8 cellular contexts compared by ENCODE assay signal in the genomic region with DNA sequence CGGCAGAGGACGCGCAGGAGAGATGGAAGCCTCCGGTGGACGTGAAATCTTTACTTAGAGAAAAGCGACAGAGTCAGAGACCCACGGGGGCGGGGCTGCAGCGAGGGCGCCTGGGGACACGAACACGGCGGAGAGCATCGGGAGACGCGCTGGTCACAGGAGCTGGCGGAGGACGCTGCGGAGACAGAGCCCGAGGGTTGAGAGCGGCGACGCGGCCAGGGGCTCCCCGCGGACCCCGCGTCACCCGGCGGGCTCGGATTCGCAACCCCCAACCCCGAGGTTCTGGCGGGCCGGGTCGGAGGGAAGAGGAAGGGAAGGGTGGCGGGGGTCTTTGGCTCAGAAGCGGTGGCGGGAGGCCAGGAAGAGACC. TPM values are rescaled to one million over a fixed set of nuclear protein-coding genes. Genes with fewer than 3 reads are reported as not detected.
A peak's percentile ranks its signal among the peaks of the same experiment; 100 is the strongest.
DNase-seq lines count a peak whose midpoint lies in the region; ATAC-seq lines count a peak whose summit lies in the region.

No MANE protein-coding gene starts in this region.

- H3K4me1 ChIP-seq in iPS-18a (ENCODE audit: control insufficient read depth, low read depth, low read length), result no peaks in the 10 kb centered on the region
- H3K4me1 ChIP-seq in subcutaneous abdominal adipose tissue (ENCODE audit: control insufficient read depth in 5 of 5, insufficient read depth in 5 of 5, low read length in 5 of 5), result peaks cover 0 to 21% (median 18%) of the 10 kb centered on the region in 5 donors

- no peak overlapping the region for H3K9ac ChIP-seq in iPS-18a (ENCODE audit: low read length)
- no peak overlapping the region for H3K9ac ChIP-seq in subcutaneous abdominal adipose tissue (ENCODE audit: low read length in 5 of 5)

- H3K27me3 ChIP-seq in iPS-18a (ENCODE audit: control insufficient read depth, insufficient read depth, low read length) (peaks cover 55% of the 10 kb centered on the region), subcutaneous abdominal adipose tissue (ENCODE audit: control insufficient read depth in 5 of 5, insufficient read depth in 4 of 5, low read length in 5 of 5) (peaks cover 32 to 53% (median 42%) of the 10 kb centered on the region in 5 donors)

- H3K36me3 ChIP-seq in iPS-18a (ENCODE audit: control insufficient read depth, low read depth, low read length), result no peaks in the 10 kb centered on the region
- H3K36me3 ChIP-seq in subcutaneous abdominal adipose tissue (ENCODE audit: control insufficient read depth in 5 of 5, insufficient read depth in 5 of 5, low read length in 5 of 5), result no peaks in the 10 kb centered on the region

- peak overlapping the region; percentile 44 for H3K4me3 ChIP-seq in iPS-18a (ENCODE audit: low read length)
- H3K4me3 ChIP-seq in subcutaneous abdominal adipose tissue (ENCODE audit: low read depth in 1 of 5, low read length in 5 of 5), result peak overlapping the region in 4 of 5 donors; percentile 11 to 55 (median 32)

- CTCF ChIA-PET in activated CD4-positive, alpha-beta T cell treated with anti-CD3 and anti-CD28 coated beads, Interleukin-2, amount 10 ng/mL, durations not matched to agents 7 days and 5 days (lab: Charles Lee), result interaction anchor here (1.1 kb wide), 1 partner anchor 9 kb away, joined by 4 read pairs; no protein-coding TSS in a partner anchor

- H3K27ac Mint-ChIP-seq in activated CD4-positive, alpha-beta T cell treated with anti-CD3 and anti-CD28 coated beads, Interleukin-2, amount 10 ng/mL, durations not matched to agents 7 days and 5 days, result no peak overlapping the region
- no peak overlapping the region for H3K27ac Mint-ChIP-seq in activated naive CD8-positive, alpha-beta T cell

- H3K4me3 Mint-ChIP-seq in activated CD4-positive, alpha-beta T cell treated with anti-CD3 and anti-CD28 coated beads, Interleukin-2, amount 10 ng/mL, durations not matched to agents 7 days and 5 days, result peak overlapping the region; percentile 43
- H3K4me3 Mint-ChIP-seq in activated naive CD8-positive, alpha-beta T cell, result peak overlapping the region; percentile 82

- DNase-seq in activated CD4-positive, alpha-beta T cell treated with anti-CD3 and anti-CD28 coated beads, Interleukin-2, amount 10 ng/mL, durations not matched to agents 7 days and 5 days, result no peak
- DNase-seq in activated CD4-positive, alpha-beta T cell treated with anti-CD3 and anti-CD28 coated beads, Interleukin-2, amount 50 U/mL, for 48 hours, result no peak
- no peak for DNase-seq in stimulated activated CD4-positive, alpha-beta T cell treated with anti-CD3 and anti-CD28 coated beads, Interleukin-2, amount 100 ng/mL, for 24 hours
- no peak for DNase-seq in GM19240 (ENCODE audit: insufficient read length, low spot score)
- DNase-seq in left lobe of liver (ENCODE audit: low spot score), result no peak

- POLR2A ChIA-PET in activated CD4-positive, alpha-beta T cell treated with anti-CD3 and anti-CD28 coated beads, Interleukin-2, amount 10 ng/mL, durations not matched to agents 7 days and 5 days (lab: Charles Lee), result no interaction called here

- no peak for ATAC-seq in left lobe of liver

- H3K27ac ChIP-seq in iPS-18a (ENCODE audit: low read length), result no peak overlapping the region
- no peak overlapping the region for H3K27ac ChIP-seq in subcutaneous abdominal adipose tissue (ENCODE audit: low read depth, low read length)

- peaks cover 33% of the 10 kb centered on the region for H3K27me3 Mint-ChIP-seq in activated CD4-positive, alpha-beta T cell treated with anti-CD3 and anti-CD28 coated beads, Interleukin-2, amount 10 ng/mL, durations not matched to agents 7 days and 5 days
- peaks cover 11% of the 10 kb centered on the region for H3K27me3 Mint-ChIP-seq in activated naive CD8-positive, alpha-beta T cell

- H3K9me3 ChIP-seq in iPS-18a (ENCODE audit: control insufficient read depth, low read depth, low read length) (no peaks in the 10 kb centered on the region), subcutaneous abdominal adipose tissue (ENCODE audit: control insufficient read depth in 5 of 5, low read length in 5 of 5) (peaks cover 0 to 7% (median 0%) of the 10 kb centered on the region in 5 donors)

- H3K36me3 Mint-ChIP-seq in activated CD4-positive, alpha-beta T cell treated with anti-CD3 and anti-CD28 coated beads, Interleukin-2, amount 10 ng/mL, durations not matched to agents 7 days and 5 days (ENCODE audit: low read depth), result no peaks in the 10 kb centered on the region
- no peaks in the 10 kb centered on the region for H3K36me3 Mint-ChIP-seq in activated naive CD8-positive, alpha-beta T cell

- H3K9me3 Mint-ChIP-seq in activated CD4-positive, alpha-beta T cell treated with anti-CD3 and anti-CD28 coated beads, Interleukin-2, amount 10 ng/mL, durations not matched to agents 7 days and 5 days, result no peaks in the 10 kb centered on the region
- H3K9me3 Mint-ChIP-seq in activated naive CD8-positive, alpha-beta T cell (ENCODE audit: low read depth), result no peaks in the 10 kb centered on the region

- H3K4me1 Mint-ChIP-seq in activated CD4-positive, alpha-beta T cell treated with anti-CD3 and anti-CD28 coated beads, Interleukin-2, amount 10 ng/mL, durations not matched to agents 7 days and 5 days, result peaks cover 7% of the 10 kb centered on the region
- peaks cover 13% of the 10 kb centered on the region for H3K4me1 Mint-ChIP-seq in activated naive CD8-positive, alpha-beta T cell (ENCODE audit: low read depth)

RNA-seq across cellular contexts. Expression of gene CALY, which starts 11.3 kb away (rescaled TPM):
- total RNA-seq in activated CD4-positive, alpha-beta T cell treated with anti-CD3 and anti-CD28 coated beads, Interleukin-2, amount 10 ng/mL, durations not matched to agents 7 days and 5 days, result not detected
- 0.45 TPM for total RNA-seq in left lobe of liver

RNA-seq across cellular contexts. Expression of gene ZNF511, which starts 16.7 kb away (rescaled TPM):
- 10 to 100 TPM; 54.5 to 59.7 TPM for total RNA-seq in activated CD4-positive, alpha-beta T cell treated with anti-CD3 and anti-CD28 coated beads, Interleukin-2, amount 10 ng/mL, durations not matched to agents 7 days and 5 days
- total RNA-seq in left lobe of liver, result 30.2 TPM

RNA-seq across cellular contexts. Expression of gene TUBGCP2, which starts 16.7 kb away (rescaled TPM):
- 10 to 100 TPM; 52.4 to 54.2 TPM for total RNA-seq in activated CD4-positive, alpha-beta T cell treated with anti-CD3 and anti-CD28 coated beads, Interleukin-2, amount 10 ng/mL, durations not matched to agents 7 days and 5 days
- total RNA-seq in left lobe of liver, result 25.7 TPM

RNA-seq across cellular contexts. Expression of gene PRAP1, which starts 21.8 kb away (rescaled TPM):
- not detected for total RNA-seq in activated CD4-positive, alpha-beta T cell treated with anti-CD3 and anti-CD28 coated beads, Interleukin-2, amount 10 ng/mL, durations not matched to agents 7 days and 5 days
- total RNA-seq in left lobe of liver, result 275 TPM

RNA-seq across cellular contexts. Expression of gene FUOM, which starts 32.4 kb away (rescaled TPM):
- 10 to 100 TPM; 11.9 to 16.2 TPM for total RNA-seq in activated CD4-positive, alpha-beta T cell treated with anti-CD3 and anti-CD28 coated beads, Interleukin-2, amount 10 ng/mL, durations not matched to agents 7 days and 5 days
- total RNA-seq in left lobe of liver, result 177 TPM
